12 cellular contexts compared by ENCODE assay signal in the genomic region with DNA sequence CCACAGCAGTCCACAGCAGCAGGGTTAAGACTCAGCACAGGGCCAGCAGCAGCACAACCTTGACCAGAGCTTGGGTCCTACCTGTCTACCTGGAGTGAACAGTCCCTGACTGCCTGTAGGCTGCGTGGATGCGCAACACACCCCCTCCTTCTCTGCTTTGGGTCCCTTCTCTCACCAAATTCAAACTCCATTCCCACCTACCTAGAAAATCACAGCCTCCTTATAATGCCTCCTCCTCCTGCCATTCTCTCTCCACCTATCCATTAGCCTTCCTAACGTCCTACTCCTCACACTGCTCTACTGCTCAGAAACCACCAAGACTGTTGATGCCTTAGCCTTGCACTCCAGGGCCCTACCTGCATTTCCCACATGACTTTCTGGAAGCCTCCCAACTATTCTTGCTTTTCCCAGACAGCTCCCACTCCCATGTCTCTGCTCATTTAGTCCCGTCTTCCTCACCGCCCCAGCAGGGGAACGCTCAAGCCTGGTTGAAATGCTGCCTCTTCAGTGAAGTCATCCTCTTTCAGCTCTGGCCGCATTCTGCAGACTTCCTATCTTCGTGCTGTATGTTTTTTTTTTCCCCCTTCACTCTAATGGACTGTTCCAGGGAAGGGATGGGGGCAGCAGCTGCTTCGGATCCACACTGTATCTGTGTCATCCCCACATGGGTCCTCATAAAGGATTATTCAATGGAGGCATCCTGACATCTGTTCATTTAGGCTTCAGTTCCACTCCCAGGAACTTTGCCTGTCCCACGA. TPM values are rescaled to one million over a fixed set of nuclear protein-coding genes. Genes with fewer than 3 reads are reported as not detected.
DNase-seq lines count a peak whose midpoint lies in the region; ATAC-seq and TF ChIP-seq lines count a peak whose summit lies in the region.
"Had no signal": no experiment of that assay in that cellular context is flagged by ENCODE, and none has a peak within 500 bp of the region (broad histone marks: within the 10 kb centered on the region; RNA-seq: fewer than 3 reads in every experiment).

No MANE protein-coding gene starts in this region.

- ATAC-seq in natural killer cell: no peak

- CTCF ChIA-PET in CD4-positive, alpha-beta memory T cell (lab: Charles Lee; ENCODE audit: partially characterized antibody): interaction anchor here (1.1 to 3.7 kb wide), 3 partner anchors 23 to 182 kb away, joined by 3 to 12 read pairs (median 3); no protein-coding TSS in a partner anchor

- DNase-seq in CD4-positive, alpha-beta memory T cell: no peak
- no peak for DNase-seq in HFFc6
- no peak for DNase-seq in natural killer cell
- no peak for DNase-seq in CD1c-positive myeloid dendritic cell (ENCODE audit: extremely low spot score)
- DNase-seq in spleen: no peak
- DNase-seq in mesenteric fat pad (ENCODE audit: low spot score): no peak
- no peak for DNase-seq in activated gamma-delta T cell treated with Interleukin-2 at 50 U/mL for 16 hours
- DNase-seq: effector CD8-positive, alpha-beta T cell; hippocampal formation; NCI-H446 treated with DMSO at 0.1 percent for 48 hours had no signal

- H3K27me3 ChIP-seq in CD4-positive, alpha-beta memory T cell (ENCODE audit: insufficient read depth, low read length): no peaks in the 10 kb centered on the region
- H3K27me3 ChIP-seq in spleen (replicated peaks in 1 of 7): no peaks in the 10 kb centered on the region
- H3K27me3 ChIP-seq: tibial artery had no signal

- peak overlapping the region in 6 of 8 donors; percentile 1 to 49 (median 9) for H3K4me3 Mint-ChIP-seq in CD4-positive, alpha-beta memory T cell
- peak overlapping the region; percentile 6; the same call in 1 of the 2 replicates for H3K4me3 Mint-ChIP-seq in HFFc6
- H3K4me3 Mint-ChIP-seq in brain: no peak overlapping the region
- no peak overlapping the region for H3K4me3 Mint-ChIP-seq in natural killer cell

- peaks cover 34 to 73% of the 10 kb centered on the region in 2 donors for H3K36me3 Mint-ChIP-seq in CD4-positive, alpha-beta memory T cell
- peaks cover 22% of the 10 kb centered on the region; the same call in 1 of the 2 replicates for H3K36me3 Mint-ChIP-seq in HFFc6 (ENCODE audit: low read depth)
- peaks cover 38% of the 10 kb centered on the region for H3K36me3 Mint-ChIP-seq in brain
- H3K36me3 Mint-ChIP-seq in natural killer cell: no peaks in the 10 kb centered on the region

- no peak overlapping the region for H3K27ac ChIP-seq in CD4-positive, alpha-beta memory T cell (ENCODE audit: low read depth, low read length)
- peak overlapping the region in 4 of 8 donors; percentile 17 to 90 (median 85) for H3K27ac ChIP-seq in spleen
- H3K27ac ChIP-seq: tibial artery had no signal

- peaks cover 18 to 36% (median 31%) of the 10 kb centered on the region in 4 donors for H3K4me1 Mint-ChIP-seq in CD4-positive, alpha-beta memory T cell
- peaks cover 14% of the 10 kb centered on the region for H3K4me1 Mint-ChIP-seq in HFFc6 (ENCODE audit: low read depth)
- peaks cover 11% of the 10 kb centered on the region for H3K4me1 Mint-ChIP-seq in brain
- H3K4me1 Mint-ChIP-seq in natural killer cell: peaks cover 19 to 30% of the 10 kb centered on the region in 2 donors

- intact Hi-C loops in CD4-positive, alpha-beta memory T cell (cut with micrococcal nuclease): no loop called here
- intact Hi-C loops in natural killer cell (cut with micrococcal nuclease): no loop called here
- intact Hi-C loops in spleen (cut with DNase I; ENCODE audit: low total_unique reads): no loop called here

- TF ChIP-seq CTCF in HFFc6 (IDR thresholded peaks at IDR 0.05) (no peak), brain (conservative IDR thresholded peaks at IDR 0.05) (no peak), natural killer cell (IDR thresholded peaks at IDR 0.05) (no peak), spleen (IDR thresholded peaks at IDR 0.05 in 8 of 11, conservative IDR thresholded peaks at IDR 0.05 in 3 of 11) (no peak)

- H3K4me3 ChIP-seq in CD4-positive, alpha-beta memory T cell (ENCODE audit: low read length in 2 of 2): no peak overlapping the region
- H3K4me3 ChIP-seq in spleen: no peak overlapping the region
- H3K4me3 ChIP-seq: tibial artery had no signal

- no peak for TF ChIP-seq POLR2A in spleen (IDR thresholded peaks at IDR 0.05)

- peak overlapping the region in 5 of 7 donors; percentile 15 to 81 (median 24) for H3K27ac Mint-ChIP-seq in CD4-positive, alpha-beta memory T cell
- H3K27ac Mint-ChIP-seq in HFFc6 (peak overlapping the region; percentile 16), brain (peak overlapping the region; percentile 42 to 95 (median 78)), natural killer cell (peak overlapping the region; percentile 0 to 30)

- no peaks in the 10 kb centered on the region for H3K9me3 ChIP-seq in CD4-positive, alpha-beta memory T cell (ENCODE audit: control insufficient read depth in 1 of 2, low read length in 2 of 2)
- no peaks in the 10 kb centered on the region for H3K9me3 ChIP-seq in spleen
- H3K9me3 ChIP-seq: tibial artery had no signal

- WGBS in spleen, 5 donors: 68 to 79% (median 74%) methylated on average over 10 of the region's 10 CpGs

- peaks cover 55% of the 10 kb centered on the region for H3K36me3 ChIP-seq in CD4-positive, alpha-beta memory T cell (ENCODE audit: insufficient read depth, low read length)
- peaks cover 6 to 74% (median 64%) of the 10 kb centered on the region in 6 donors for H3K36me3 ChIP-seq in spleen

- H3K9me3 Mint-ChIP-seq in CD4-positive, alpha-beta memory T cell: no peaks in the 10 kb centered on the region
- H3K9me3 Mint-ChIP-seq in HFFc6 (no peaks in the 10 kb centered on the region), brain (no peaks in the 10 kb centered on the region), natural killer cell (no peaks in the 10 kb centered on the region)

- POLR2A ChIA-PET in CD4-positive, alpha-beta memory T cell (lab: Charles Lee; ENCODE audit: partially characterized antibody): interaction anchor here (1.0 to 4.4 kb wide), 2 partner anchors 40 to 74 kb away, joined by 3 to 23 read pairs; partner anchors contain the start of gene XNDC1N

- no peaks in the 10 kb centered on the region for H3K27me3 Mint-ChIP-seq in CD4-positive, alpha-beta memory T cell
- H3K27me3 Mint-ChIP-seq in HFFc6 (ENCODE audit: insufficient read depth) (peaks cover 40% of the 10 kb centered on the region), brain (no peaks in the 10 kb centered on the region), natural killer cell (ENCODE audit: low read depth in 2 of 2) (no peaks in the 10 kb centered on the region)

- peaks cover 26% of the 10 kb centered on the region for H3K4me1 ChIP-seq in CD4-positive, alpha-beta memory T cell (ENCODE audit: insufficient read depth, low read length)
- H3K4me1 ChIP-seq in spleen: peaks cover 24 to 93% (median 64%) of the 10 kb centered on the region in 6 donors

RNA-seq across cellular contexts. Expression of gene IL18BP, which starts 3.3 kb away (rescaled TPM):
- total RNA-seq in CD4-positive, alpha-beta memory T cell: 10 to 100 TPM; 21.4 to 26.2 TPM
- 10 to 100 TPM; 13.8 to 19.7 TPM for polyA plus RNA-seq in CD4-positive, alpha-beta memory T cell
- 1 to 10 TPM; 1.5 to 2.3 (median 1.8) TPM for total RNA-seq in HFFc6 (2021; fragmentation: NEBNext Ultra II Directional; extraction: Animal tissue kit (Norgen Biotek cat#: 25700))
- polyA plus RNA-seq in brain (ENCODE audit: insufficient read depth, low read depth, low replicate concordance) (6.6 TPM), spleen (10 to 100 TPM; 13.8 to 38.2 (median 18.2) TPM)
- total RNA-seq in natural killer cell (10 to 100 TPM; 23.1 to 35.5 (median 27.2) TPM), spleen (10 to 100 TPM; 33.6 to 84.2 (median 69.8) TPM), mesenteric fat pad (13.1 TPM)

Comparison
In these comparisons a context has a peak if more than half of its experiments do, and no peak if none do; other contexts are left out.
1. H3K27ac Mint-ChIP-seq: peak in every context shown above with its lines; median percentile 78 in brain; 24 in CD4-positive, alpha-beta memory T cell; 16 in HFFc6; 15 in natural killer cell.
2. H3K4me3 Mint-ChIP-seq: peak in CD4-positive, alpha-beta memory T cell (6 of 8) and HFFc6 (single experiment); none in brain (0 of 5) and natural killer cell (single experiment).